In the genomic region with DNA sequence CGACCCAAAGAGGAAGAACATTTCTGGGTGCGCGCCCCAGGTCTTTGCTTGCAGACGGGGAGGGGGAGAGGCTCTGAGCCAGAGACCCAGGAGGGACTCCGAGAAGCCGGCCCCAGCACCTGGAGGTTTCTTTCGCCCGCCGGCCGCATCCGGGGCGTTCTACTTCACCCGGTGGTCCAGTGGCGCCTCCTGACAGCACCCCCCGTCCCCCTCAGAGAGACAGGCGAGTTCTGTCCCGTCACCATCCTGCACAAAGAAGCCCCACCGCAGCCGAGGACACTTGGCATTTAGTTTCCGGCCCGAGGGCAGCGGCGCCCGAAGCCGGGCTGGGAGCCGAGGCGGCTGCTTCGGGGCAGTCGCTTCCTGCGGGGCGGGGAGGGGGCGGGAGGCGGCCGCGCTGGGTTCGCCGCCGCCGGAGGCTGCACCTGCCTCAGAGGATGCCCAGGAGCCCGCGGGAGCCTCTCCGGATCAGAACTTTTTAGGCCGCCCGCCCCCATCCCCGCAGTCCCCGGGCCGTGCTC, we compare ENCODE assay signal across 9 cellular contexts. TPM values are rescaled to one million over a fixed set of nuclear protein-coding genes. Genes with fewer than 3 reads are reported as not detected.
DNase-seq lines count a peak whose midpoint lies in the region; ATAC-seq, FAIRE-seq and TF ChIP-seq lines count a peak whose summit lies in the region.
"Had no signal": no experiment of that assay in that cellular context is flagged by ENCODE, and none has a peak within 500 bp of the region (broad histone marks: within the 10 kb centered on the region; RNA-seq: fewer than 3 reads in every experiment).

A gene (plus strand): TSS at position 424 of the 521 bp plus-strand sequence.

- no peaks in the 10 kb centered on the region for H3K9me3 ChIP-seq in left lung
- H3K9me3 ChIP-seq: SJSA1 had no signal

- peaks cover 21 to 30% of the 10 kb centered on the region in 2 donors for H3K4me1 ChIP-seq in left lung

- no peak for TF ChIP-seq POLR2A in GM12891 (IDR thresholded peaks at IDR 0.05; ENCODE audit: low read depth, low read length)
- no peak for TF ChIP-seq POLR2A in erythroblast (IDR thresholded peaks at IDR 0.05; ENCODE audit: low read length)

- ATAC-seq in left lung: no peak

- H3K36me3 ChIP-seq in bronchial epithelial cell (ENCODE audit: control insufficient read depth, insufficient read depth, low read length): no peaks in the 10 kb centered on the region
- no peaks in the 10 kb centered on the region for H3K36me3 ChIP-seq in left lung
- H3K36me3 ChIP-seq: SJSA1 had no signal

- H3K4me3 ChIP-seq in bronchial epithelial cell (ENCODE audit: low read depth, low read length) (peak within 1 kb of the TSS; percentile 33), left lung (peak within 1 kb of the TSS; percentile 32 to 39)
- H3K4me3 ChIP-seq: SJSA1 had no signal

- H3K27me3 ChIP-seq in bronchial epithelial cell (ENCODE audit: control insufficient read depth, insufficient read depth, low read length) (peaks cover 23% of the 10 kb centered on the region), left lung (peaks cover 69 to 96% of the 10 kb centered on the region in 2 donors)

- intact Hi-C loops in left lung (cut with DNase I): no loop called here

- peak; percentile 17 for DNase-seq in GM12891 (ENCODE audit: insufficient read length, low spot score)
- peak; percentile 50 to 61 for DNase-seq in NCI-H1930 (lab: John Stamatoyannopoulos, UW)
- no peak for DNase-seq in bronchial epithelial cell (ENCODE audit: low read depth)
- DNase-seq in left lung: peak in 1 of 2 donors; percentile 65
- no peak for DNase-seq in erythroblast (lab: John Stamatoyannopoulos, UW)
- DNase-seq in SIG-M5 (lab: John Stamatoyannopoulos, UW): no peak
- DNase-seq in effector CD4-positive, alpha-beta T cell: no peak

- FAIRE-seq in GM12891 (lab: Jason Lieb, UNC) (no peak), bronchial epithelial cell (lab: Jason Lieb, UNC) (no peak)

- H3K27ac ChIP-seq in left lung (no peak within 1 kb of the TSS), temporal lobe (ENCODE audit: low read depth, low read length) (no peak within 1 kb of the TSS)
- H3K27ac ChIP-seq: SJSA1 had no signal

- no peak for TF ChIP-seq CTCF in bronchial epithelial cell (IDR thresholded peaks at IDR 0.05; ENCODE audit: insufficient read depth, low read length, severe bottlenecking)
- TF ChIP-seq CTCF in left lung (IDR thresholded peaks at IDR 0.05): no peak

TF ChIP-seq in GM12891, 5 proteins besides CTCF, POLR2A, EP300 and RAD21:
- no peak for TF ChIP-seq POLR2AphosphoS5 (IDR thresholded peaks at IDR 0.05; ENCODE audit: low read depth, low read length)
- TF ChIP-seq PAX5 (IDR thresholded peaks at IDR 0.05; ENCODE audit: insufficient read depth, low read length, severe bottlenecking): no peak
- TF ChIP-seq TAF1 (IDR thresholded peaks at IDR 0.05; ENCODE audit: low read depth, low read length): no peak
- no peak for TF ChIP-seq SPI1 (IDR thresholded peaks at IDR 0.05; ENCODE audit: low read depth, low read length)
- TF ChIP-seq POU2F2 (IDR thresholded peaks at IDR 0.05; ENCODE audit: low read depth, low read length): no peak
TF ChIP-seq in GM12891: peak in this region for 0.

RNA-seq across cellular contexts. Expression of the gene that starts here (rescaled TPM):
- 0.10 TPM for polyA plus RNA-seq in GM12891 (2012; ENCODE audit: low read depth, missing spikeins)
- total RNA-seq in bronchial epithelial cell (under 0.01 TPM in 2 replicates), left lung (under 1 TPM; 0.16 to 0.93 TPM), temporal lobe (64.7 TPM)

Comparison
In these comparisons a context has a peak if more than half of its experiments do, and no peak if none do; other contexts are left out.
1. RNA of the gene that starts here (total RNA-seq): 64.7 TPM in temporal lobe (single experiment); 0.16 to 0.93 TPM in left lung and under 0.01 TPM in bronchial epithelial cell; every median in the first group is over 10 times any median in the second.
2. DNase-seq: peak in GM12891 (single experiment) and NCI-H1930 (2 of 2); none in bronchial epithelial cell (single experiment), erythroblast (0 of 2), SIG-M5 (single experiment) and effector CD4-positive, alpha-beta T cell (single experiment).